Comparison of ENCODE assay signal across 9 cellular contexts in the genomic region with DNA sequence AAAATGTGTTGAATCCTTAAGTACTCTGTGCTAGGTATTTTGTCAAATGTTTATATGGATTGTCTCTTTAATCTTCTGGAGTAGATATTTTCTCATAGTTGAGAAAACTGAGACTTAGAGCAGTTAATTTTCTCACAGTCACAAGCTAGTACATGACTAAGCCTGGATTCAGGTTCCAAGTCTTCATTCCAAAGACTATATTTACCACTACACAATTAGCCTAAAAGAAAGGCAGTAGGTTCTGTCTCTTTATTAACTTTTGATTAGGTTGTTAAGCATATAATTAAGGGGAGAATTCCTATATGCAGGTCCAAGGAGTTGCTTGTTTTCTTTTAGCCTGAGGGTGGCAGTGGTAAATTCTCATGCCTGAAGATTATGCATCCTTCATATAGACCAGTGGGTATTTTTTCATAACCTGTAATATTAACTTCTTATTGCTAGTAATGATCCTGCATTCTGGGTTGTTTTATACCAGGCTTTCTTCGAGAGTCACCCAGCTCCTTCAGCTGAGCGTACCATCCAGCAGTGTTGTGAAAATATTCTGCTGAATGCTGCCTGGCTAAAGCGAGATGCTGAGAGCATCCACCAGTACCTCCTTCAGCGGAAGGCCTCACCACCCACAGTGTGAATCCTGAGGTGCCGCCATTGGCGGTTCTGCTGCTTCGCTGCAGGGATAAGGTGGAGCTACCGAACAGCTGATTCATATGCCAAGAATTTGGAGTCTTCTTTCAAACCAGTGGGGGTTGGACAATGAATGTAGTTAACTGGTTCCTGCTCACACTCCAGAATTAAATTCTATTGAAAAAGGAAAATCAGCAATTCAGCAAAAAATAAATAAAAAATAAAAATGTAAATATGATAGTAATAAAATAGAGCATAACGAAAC. TPM values are rescaled to one million over a fixed set of nuclear protein-coding genes. Genes with fewer than 3 reads are reported as not detected.
DNase-seq lines count a peak whose midpoint lies in the region; ATAC-seq and TF ChIP-seq lines count a peak whose summit lies in the region.
"Had no signal": no experiment of that assay in that cellular context is flagged by ENCODE, and none has a peak within 500 bp of the region (broad histone marks: within the 10 kb centered on the region; RNA-seq: fewer than 3 reads in every experiment).

No MANE protein-coding gene starts in this region.

- TF ChIP-seq CTCF in fibroblast of mammary gland (conservative IDR thresholded peaks at IDR 0.05; ENCODE audit: control insufficient read depth, insufficient read depth, low read depth, low read length) (peak; percentile 13), ovary (IDR thresholded peaks at IDR 0.05) (no peak)

- no peaks in the 10 kb centered on the region for H3K9me3 ChIP-seq in SJCRH30 (replicated peaks)
- no peaks in the 10 kb centered on the region for H3K9me3 ChIP-seq in ovary

- ATAC-seq in HG02610 (IDR thresholded peaks at IDR 0.05; ENCODE audit: unreplicated experiment), result no peak

- intact Hi-C loops in ovary (cut with DNase I), result no loop called here

- H3K27me3 ChIP-seq in SJCRH30, result no peaks in the 10 kb centered on the region
- H3K27me3 ChIP-seq in ovary, result no peaks in the 10 kb centered on the region

- no peak for TF ChIP-seq POLR2A in ovary (IDR thresholded peaks at IDR 0.05)

- H3K4me1 ChIP-seq in SJCRH30, result peaks cover 18% of the 10 kb centered on the region
- peaks cover 4% of the 10 kb centered on the region for H3K4me1 ChIP-seq in ovary (ENCODE audit: insufficient read depth)

- peak; percentile 85 for DNase-seq in GM03348 (ENCODE audit: low spot score)
- DNase-seq in SJCRH30, result peak; percentile 85
- peak; percentile 88 for DNase-seq in fibroblast of mammary gland (ENCODE audit: low read depth)
- DNase-seq in ovary, result peak; percentile 35 to 61 (median 47)
- no peak for DNase-seq in DMS79 treated with DMSO at 0.1 percent for 48 hours (lab: John Stamatoyannopoulos, UW)
- DNase-seq in activated gamma-delta T cell (lab: John Stamatoyannopoulos, UW), result no peak
- no peak for DNase-seq in activated CD4-positive, CD25-positive, alpha-beta regulatory T cell treated with anti-CD3 and anti-CD28 coated beads, Interleukin-2, amount 50 U/mL, for 72 hours

- no peak for TF ChIP-seq EP300 in ovary (IDR thresholded peaks at IDR 0.05)

- H3K4me3 ChIP-seq in SJCRH30 (no peak overlapping the region), fibroblast of mammary gland (ENCODE audit: control insufficient read depth, low read depth, low read length) (no peak overlapping the region), ovary (no peak overlapping the region)

- 11 to 16% (median 14%) methylated on average over 9 of the region's 9 CpGs for WGBS in ovary, 3 donors

- H3K27ac ChIP-seq in SJCRH30 (no peak overlapping the region), ovary (no peak overlapping the region)
- H3K27ac ChIP-seq: parathyroid adenoma had no signal

- H3K36me3 ChIP-seq in SJCRH30 (peaks cover 64% of the 10 kb centered on the region), ovary (no peaks in the 10 kb centered on the region)

RNA-seq across cellular contexts. Expression of gene KPNB1, which starts 28.2 kb away (rescaled TPM):
- 530 and 537 TPM in 2 replicates for total RNA-seq in SJCRH30 (2014; rRNA removed; shearing (Covaris generic))
- 100 to 1,000 TPM; 119 to 346 (median 256) TPM for total RNA-seq in ovary
- polyA plus RNA-seq in ovary, result 100 to 1,000 TPM in 1 of 2 donors, 10 to 100 TPM in 1; 63.4 to 236 TPM

Comparison
In these comparisons a context has a peak if more than half of its experiments do, and no peak if none do; other contexts are left out.
1. DNase-seq: peak in GM03348 (single experiment), SJCRH30 (2 of 2), fibroblast of mammary gland (single experiment) and ovary (5 of 5); none in DMS79 treated with DMSO at 0.1 percent for 48 hours (single experiment), activated gamma-delta T cell (single experiment) and activated CD4-positive, CD25-positive, alpha-beta regulatory T cell treated with anti-CD3 and anti-CD28 coated beads, Interleukin-2, amount 50 U/mL, for 72 hours (single experiment).